Comparison of ENCODE assay signal across 26 cellular contexts in the genomic region with DNA sequence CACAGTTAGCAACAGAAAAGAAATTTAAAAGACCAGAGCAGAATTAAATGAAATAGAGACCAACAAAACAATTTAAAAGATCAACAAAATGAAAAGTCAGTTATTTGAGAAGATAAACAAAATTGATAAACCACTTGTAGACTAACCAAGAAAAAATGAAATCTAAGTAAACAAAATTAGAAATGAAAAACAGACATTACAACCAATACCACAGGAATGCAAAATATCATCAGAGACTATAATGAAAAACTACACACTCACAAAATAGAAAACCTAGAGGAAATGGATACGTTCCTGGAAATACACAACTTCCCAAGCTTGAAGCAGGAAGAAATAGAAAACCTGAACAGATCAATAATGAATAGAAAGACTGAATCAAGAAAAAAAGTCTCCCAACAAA.
"Had no signal": no experiment of that assay in that cellular context is flagged by ENCODE, and none has a peak within 500 bp of the region (broad histone marks: within the 10 kb centered on the region; RNA-seq: fewer than 3 reads in every experiment).

No MANE protein-coding gene starts in this region.

- H3K9me3 ChIP-seq: breast epithelium, lower lobe of right lung, mucosa of descending colon, transverse colon had no signal

- H3K27ac ChIP-seq: breast epithelium, epithelial cell of prostate, foreskin keratinocyte, left lung, lower lobe of right lung, transverse colon, WERI-Rb-1 had no signal

- H3K4me1 Mint-ChIP-seq: activated CD4-positive, alpha-beta T cell treated with anti-CD3 and anti-CD28 coated beads, Interleukin-2, amount 10 ng/mL, durations not matched to agents 24 days and 14 days; activated naive CD4-positive, alpha-beta T cell treated with anti-CD3 and anti-CD28 coated beads, Interleukin-2, amount 10 ng/mL, durations not matched to agents 7 days and 5 days had no signal

- H3K4me1 ChIP-seq: breast epithelium, foreskin keratinocyte, left lung, lower lobe of right lung, transverse colon had no signal

- H3K36me3 ChIP-seq: breast epithelium, transverse colon, WERI-Rb-1 had no signal

- ATAC-seq: foreskin keratinocyte; left lung; lower lobe of right lung; mucosa of descending colon; natural killer cell treated with Interleukin-12 subunit alpha and Interleukin-12 subunit beta and Interleukin-15 and Interleukin-18, amount 100 ng/mL, for 72 hours; right cardiac atrium had no signal

- H3K9me3 Mint-ChIP-seq: activated CD4-positive, alpha-beta memory T cell treated with anti-CD3 and anti-CD28 coated beads for 36 hours; activated CD4-positive, alpha-beta T cell treated with anti-CD3 and anti-CD28 coated beads, Interleukin-2, amount 10 ng/mL, durations not matched to agents 24 days and 14 days; activated T-helper 1 cell treated with anti-CD3 and anti-CD28 coated beads, Interleukin-12 subunit alpha, Interleukin-12 subunit beta, Interleukin-2, Interleukin-4 antibody, amounts not matched to agents 30 ng/mL and 10 ng/mL and 1 ng/mL, durations not matched to agents 14 hours and 24 hours and 36 hours; natural killer cell treated with Interleukin-12 subunit alpha and Interleukin-12 subunit beta and Interleukin-15 and Interleukin-18, amount 100 ng/mL, for 72 hours; T-helper 1 cell treated with Interleukin-12 subunit alpha and Interleukin-12 subunit beta and Interleukin-4 antibody, amounts not matched to agents 30 μg/mL and 1 μg/mL, for 36 hours had no signal

- H3K27ac Mint-ChIP-seq: activated CD4-positive, alpha-beta memory T cell treated with anti-CD3 and anti-CD28 coated beads for 36 hours; activated CD4-positive, alpha-beta T cell treated with anti-CD3 and anti-CD28 coated beads, Interleukin-2, amount 10 ng/mL, durations not matched to agents 24 days and 14 days; activated naive CD4-positive, alpha-beta T cell treated with anti-CD3 and anti-CD28 coated beads, Interleukin-2, amount 10 ng/mL, durations not matched to agents 7 days and 5 days; activated T-helper 1 cell treated with anti-CD3 and anti-CD28 coated beads, Interleukin-12 subunit alpha, Interleukin-12 subunit beta, Interleukin-2, Interleukin-4 antibody, amounts not matched to agents 30 ng/mL and 10 ng/mL and 1 ng/mL, durations not matched to agents 14 hours and 24 hours and 36 hours; dendritic cell treated with granulocyte-macrophage colony-stimulating factor and Interleukin-4, amounts not matched to agents 40 ng/mL and 50 ng/mL, for 4 days; natural killer cell treated with Interleukin-12 subunit alpha and Interleukin-12 subunit beta and Interleukin-15 and Interleukin-18, amount 100 ng/mL, for 72 hours; T-helper 1 cell treated with Interleukin-12 subunit alpha and Interleukin-12 subunit beta and Interleukin-4 antibody, amounts not matched to agents 30 μg/mL and 1 μg/mL, for 36 hours had no signal

- H3K4me3 ChIP-seq: breast epithelium, left lung, lower lobe of right lung, mucosa of descending colon, transverse colon had no signal

- H3K27me3 Mint-ChIP-seq: activated CD4-positive, alpha-beta memory T cell treated with anti-CD3 and anti-CD28 coated beads for 36 hours; activated CD4-positive, alpha-beta T cell treated with anti-CD3 and anti-CD28 coated beads, Interleukin-2, amount 10 ng/mL, durations not matched to agents 24 days and 14 days; activated naive CD4-positive, alpha-beta T cell treated with anti-CD3 and anti-CD28 coated beads, Interleukin-2, amount 10 ng/mL, durations not matched to agents 7 days and 5 days; dendritic cell treated with granulocyte-macrophage colony-stimulating factor and Interleukin-4, amounts not matched to agents 40 ng/mL and 50 ng/mL, for 4 days; natural killer cell treated with Interleukin-12 subunit alpha and Interleukin-12 subunit beta and Interleukin-15 and Interleukin-18, amount 100 ng/mL, for 72 hours had no signal

- H3K4me3 Mint-ChIP-seq: activated CD4-positive, alpha-beta memory T cell treated with anti-CD3 and anti-CD28 coated beads for 36 hours; activated CD4-positive, alpha-beta T cell treated with anti-CD3 and anti-CD28 coated beads, Interleukin-2, amount 10 ng/mL, durations not matched to agents 24 days and 14 days; activated naive CD4-positive, alpha-beta T cell treated with anti-CD3 and anti-CD28 coated beads, Interleukin-2, amount 10 ng/mL, durations not matched to agents 7 days and 5 days; activated T-helper 1 cell treated with anti-CD3 and anti-CD28 coated beads, Interleukin-12 subunit alpha, Interleukin-12 subunit beta, Interleukin-2, Interleukin-4 antibody, amounts not matched to agents 30 ng/mL and 10 ng/mL and 1 ng/mL, durations not matched to agents 14 hours and 24 hours and 36 hours; dendritic cell treated with granulocyte-macrophage colony-stimulating factor and Interleukin-4, amounts not matched to agents 40 ng/mL and 50 ng/mL, for 4 days; natural killer cell treated with Interleukin-12 subunit alpha and Interleukin-12 subunit beta and Interleukin-15 and Interleukin-18, amount 100 ng/mL, for 72 hours; T-helper 1 cell treated with Interleukin-12 subunit alpha and Interleukin-12 subunit beta and Interleukin-4 antibody, amounts not matched to agents 30 μg/mL and 1 μg/mL, for 36 hours had no signal

- H3K27me3 ChIP-seq: breast epithelium, foreskin keratinocyte, left lung, transverse colon had no signal

- DNase-seq: activated CD4-positive, alpha-beta memory T cell treated with anti-CD3 and anti-CD28 coated beads for 36 hours; activated CD4-positive, alpha-beta T cell treated with anti-CD3 and anti-CD28 coated beads, Interleukin-2, amount 10 ng/mL, durations not matched to agents 24 days and 14 days; activated CD4-positive, CD25-positive, alpha-beta regulatory T cell treated with anti-CD3 and anti-CD28 coated beads, Interleukin-2, amount 50 U/mL, for 72 hours; activated CD8-positive, alpha-beta memory T cell treated with anti-CD3 and anti-CD28 coated beads, Interleukin-2, amount 50 U/mL, for 4 hours; activated gamma-delta T cell; activated naive CD4-positive, alpha-beta T cell treated with anti-CD3 and anti-CD28 coated beads, Interleukin-2, amount 10 ng/mL, durations not matched to agents 7 days and 5 days; activated T-cell treated with anti-CD3 and anti-CD28 coated beads, Interleukin-2, amount 50 U/mL, for 1 hour; central memory CD4-positive, alpha-beta T cell; foreskin keratinocyte; left lung; lower lobe of right lung; mesendoderm; mucosa of descending colon; posterior cingulate gyrus; right cardiac atrium; stimulated activated CD4-positive, alpha-beta T cell treated with anti-CD3 and anti-CD28 coated beads, Interleukin-2, amount 100 ng/mL, for 48 hours; stimulated activated naive CD4-positive, alpha-beta T cell treated with Interleukin-2 at 50 U/mL for 16 hours; T-helper 9 cell; transverse colon; WERI-Rb-1 had no signal
